ENCODE assay signal across 21 cellular contexts in genomic region chr1:230187290-230187689, GRCh38.
DNase-seq lines count a peak whose midpoint lies in the region; ATAC-seq and TF ChIP-seq lines count a peak whose summit lies in the region.
"Had no signal": no experiment of that assay in that cellular context is flagged by ENCODE, and none has a peak within 500 bp of the region (broad histone marks: within the 10 kb centered on the region; RNA-seq: fewer than 3 reads in every experiment).

No MANE protein-coding gene starts in this region.

- CTCF ChIA-PET in activated CD8-positive, alpha-beta memory T cell treated with anti-CD3 and anti-CD28 coated beads, Interleukin-2, amount 10 ng/mL, durations not matched to agents 7 days and 5 days (lab: Charles Lee): interaction anchor here (1.3 to 1.7 kb wide), 3 partner anchors 18 to 24 kb away, joined by 3 to 4 read pairs (median 4); no protein-coding TSS in a partner anchor
- CTCF ChIA-PET in CD8-positive, alpha-beta T cell (lab: Charles Lee): interaction anchor here (1.5 kb wide), 1 partner anchor 21 kb away, joined by 3 read pairs; no protein-coding TSS in a partner anchor

- no peaks in the 10 kb centered on the region for H3K9me3 Mint-ChIP-seq in activated CD8-positive, alpha-beta memory T cell treated with anti-CD3 and anti-CD28 coated beads, Interleukin-2, amount 10 ng/mL, durations not matched to agents 7 days and 5 days (ENCODE audit: low read depth)
- H3K9me3 Mint-ChIP-seq in CD8-positive, alpha-beta T cell: peaks cover 5% of the 10 kb centered on the region
- H3K9me3 Mint-ChIP-seq in central memory CD8-positive, alpha-beta T cell: no peaks in the 10 kb centered on the region
- peaks cover 0 to 2% of the 10 kb centered on the region in 2 donors for H3K9me3 Mint-ChIP-seq in stimulated activated naive B cell treated with anti-CD40 and anti-IgM and Interleukin-4, amounts not matched to agents 10 μg/mL and 1 μg/mL and 100 μg/mL, for 72 hours

- no peaks in the 10 kb centered on the region for H3K27me3 Mint-ChIP-seq in activated CD8-positive, alpha-beta memory T cell treated with anti-CD3 and anti-CD28 coated beads, Interleukin-2, amount 10 ng/mL, durations not matched to agents 7 days and 5 days
- no peaks in the 10 kb centered on the region for H3K27me3 Mint-ChIP-seq in CD8-positive, alpha-beta T cell (ENCODE audit: low read depth)
- no peaks in the 10 kb centered on the region for H3K27me3 Mint-ChIP-seq in central memory CD8-positive, alpha-beta T cell
- no peaks in the 10 kb centered on the region for H3K27me3 Mint-ChIP-seq in stimulated activated naive B cell treated with anti-CD40 and anti-IgM and Interleukin-4, amounts not matched to agents 10 μg/mL and 1 μg/mL and 100 μg/mL, for 72 hours

- peak overlapping the region; percentile 59 for H3K27ac Mint-ChIP-seq in activated CD8-positive, alpha-beta memory T cell treated with anti-CD3 and anti-CD28 coated beads, Interleukin-2, amount 10 ng/mL, durations not matched to agents 7 days and 5 days
- peak overlapping the region; percentile 15 for H3K27ac Mint-ChIP-seq in CD8-positive, alpha-beta T cell
- peak overlapping the region; percentile 8 for H3K27ac Mint-ChIP-seq in central memory CD8-positive, alpha-beta T cell (ENCODE audit: low read depth)
- H3K27ac Mint-ChIP-seq in stimulated activated naive B cell treated with anti-CD40 and anti-IgM and Interleukin-4, amounts not matched to agents 10 μg/mL and 1 μg/mL and 100 μg/mL, for 72 hours: peak overlapping the region; percentile 71
- H3K27ac Mint-ChIP-seq: GM23338 had no signal

- H3K36me3 Mint-ChIP-seq in activated CD8-positive, alpha-beta memory T cell treated with anti-CD3 and anti-CD28 coated beads, Interleukin-2, amount 10 ng/mL, durations not matched to agents 7 days and 5 days: peaks cover 17% of the 10 kb centered on the region
- H3K36me3 Mint-ChIP-seq in CD8-positive, alpha-beta T cell: peaks cover 22% of the 10 kb centered on the region
- peaks cover 9% of the 10 kb centered on the region for H3K36me3 Mint-ChIP-seq in central memory CD8-positive, alpha-beta T cell (ENCODE audit: insufficient read depth)
- H3K36me3 Mint-ChIP-seq in stimulated activated naive B cell treated with anti-CD40 and anti-IgM and Interleukin-4, amounts not matched to agents 10 μg/mL and 1 μg/mL and 100 μg/mL, for 72 hours: peaks cover 30 to 72% of the 10 kb centered on the region in 2 donors

- H3K4me1 ChIP-seq in CD8-positive, alpha-beta T cell (ENCODE audit: insufficient read depth, low read length): peaks cover 31% of the 10 kb centered on the region

- TF ChIP-seq CTCF in CD8-positive, alpha-beta T cell (IDR thresholded peaks at IDR 0.05): no peak

- intact Hi-C loops in CD8-positive, alpha-beta T cell (cut with DNase I, micrococcal nuclease): no loop called here

- no peak overlapping the region for H3K4me3 Mint-ChIP-seq in activated CD8-positive, alpha-beta memory T cell treated with anti-CD3 and anti-CD28 coated beads, Interleukin-2, amount 10 ng/mL, durations not matched to agents 7 days and 5 days
- no peak overlapping the region for H3K4me3 Mint-ChIP-seq in CD8-positive, alpha-beta T cell
- H3K4me3 Mint-ChIP-seq in central memory CD8-positive, alpha-beta T cell: peak overlapping the region; percentile 27
- H3K4me3 Mint-ChIP-seq in stimulated activated naive B cell treated with anti-CD40 and anti-IgM and Interleukin-4, amounts not matched to agents 10 μg/mL and 1 μg/mL and 100 μg/mL, for 72 hours: no peak overlapping the region
- H3K4me3 Mint-ChIP-seq: GM23338 had no signal

- POLR2A ChIA-PET in CD8-positive, alpha-beta T cell (lab: Charles Lee): no interaction called here

- no peak for ATAC-seq in activated CD8-positive, alpha-beta memory T cell treated with anti-CD3 and anti-CD28 coated beads, Interleukin-2, amount 10 ng/mL, durations not matched to agents 7 days and 5 days
- ATAC-seq in CD8-positive, alpha-beta T cell: no peak
- ATAC-seq in central memory CD8-positive, alpha-beta T cell (replicated peaks; ENCODE audit: extremely low read depth, poor library complexity, severe bottlenecking): no peak
- no peak for ATAC-seq in stimulated activated naive B cell treated with anti-CD40 and anti-IgM and Interleukin-4, amounts not matched to agents 10 μg/mL and 1 μg/mL and 100 μg/mL, for 72 hours (replicated peaks)
- no peak for ATAC-seq in GM18511 (IDR thresholded peaks at IDR 0.05; ENCODE audit: unreplicated experiment)
- ATAC-seq in GM19395 (IDR thresholded peaks at IDR 0.05; ENCODE audit: unreplicated experiment): no peak
- ATAC-seq: GM23338, left lung had no signal

- H3K9me3 ChIP-seq in CD8-positive, alpha-beta T cell (ENCODE audit: low read length): no peaks in the 10 kb centered on the region
- H3K9me3 ChIP-seq: left lung, Peyer's patch, SJSA1 had no signal

- H3K4me1 Mint-ChIP-seq in activated CD8-positive, alpha-beta memory T cell treated with anti-CD3 and anti-CD28 coated beads, Interleukin-2, amount 10 ng/mL, durations not matched to agents 7 days and 5 days: peaks cover 36% of the 10 kb centered on the region
- H3K4me1 Mint-ChIP-seq in CD8-positive, alpha-beta T cell (ENCODE audit: low read depth): peaks cover 54% of the 10 kb centered on the region
- peaks cover 54% of the 10 kb centered on the region for H3K4me1 Mint-ChIP-seq in central memory CD8-positive, alpha-beta T cell
- peaks cover 40 to 61% of the 10 kb centered on the region in 2 donors for H3K4me1 Mint-ChIP-seq in stimulated activated naive B cell treated with anti-CD40 and anti-IgM and Interleukin-4, amounts not matched to agents 10 μg/mL and 1 μg/mL and 100 μg/mL, for 72 hours

- H3K4me3 ChIP-seq in CD8-positive, alpha-beta T cell (ENCODE audit: low read depth, low read length): no peak overlapping the region
- H3K4me3 ChIP-seq: GM23338, left lung, Peyer's patch, SJSA1, skin epidermis had no signal

- H3K36me3 ChIP-seq in CD8-positive, alpha-beta T cell (ENCODE audit: insufficient read depth, low read length): no peaks in the 10 kb centered on the region
- H3K36me3 ChIP-seq: left lung, Peyer's patch had no signal

- no peak for DNase-seq in activated CD8-positive, alpha-beta memory T cell treated with anti-CD3 and anti-CD28 coated beads, Interleukin-2, amount 10 ng/mL, durations not matched to agents 7 days and 5 days
- no peak for DNase-seq in activated CD8-positive, alpha-beta memory T cell treated with anti-CD3 and anti-CD28 coated beads, Interleukin-2, amount 50 U/mL, for 4 hours
- DNase-seq in CD8-positive, alpha-beta T cell: no peak
- no peak for DNase-seq in central memory CD8-positive, alpha-beta T cell (ENCODE audit: low spot score in 2 of 2)
- no peak for DNase-seq in stimulated activated naive B cell treated with anti-CD40 and anti-IgM and Interleukin-4, amounts not matched to agents 10 μg/mL and 1 μg/mL and 100 μg/mL, for 72 hours
- no peak for DNase-seq in stimulated activated CD4-positive, alpha-beta T cell treated with anti-CD3 and anti-CD28 coated beads, Interleukin-2, amount 100 ng/mL, for 24 hours
- DNase-seq: activated CD4-positive, alpha-beta T cell treated with anti-CD3 and anti-CD28 coated beads for 1 hour; amygdala; effector memory CD4-positive, alpha-beta T cell; left lung; midbrain; NCI-H187 treated with DMSO at 0.1 percent for 48 hours; NCI-H2227 treated with DMSO at 0.1 percent for 48 hours; stimulated activated CD4-positive, alpha-beta T cell treated with anti-CD3 and anti-CD28 coated beads, Interleukin-4, amount 100 ng/mL, for 1 hour; T1000 had no signal

- no peaks in the 10 kb centered on the region for H3K27me3 ChIP-seq in CD8-positive, alpha-beta T cell (ENCODE audit: insufficient read depth, low read length)
- H3K27me3 ChIP-seq: left lung, Peyer's patch, SJSA1 had no signal

- H3K27ac ChIP-seq in CD8-positive, alpha-beta T cell (ENCODE audit: low read depth, low read length): no peak overlapping the region
- H3K27ac ChIP-seq: SJSA1, skin epidermis had no signal

Comparison
In these comparisons a context has a peak if more than half of its experiments do, and no peak if none do; other contexts are left out.
1. H3K27ac Mint-ChIP-seq: peak in every context shown above with its lines; median percentile 71 in stimulated activated naive B cell treated with anti-CD40 and anti-IgM and Interleukin-4, amounts not matched to agents 10 μg/mL and 1 μg/mL and 100 μg/mL, for 72 hours; 59 in activated CD8-positive, alpha-beta memory T cell treated with anti-CD3 and anti-CD28 coated beads, Interleukin-2, amount 10 ng/mL, durations not matched to agents 7 days and 5 days; 15 in CD8-positive, alpha-beta T cell; 8 in central memory CD8-positive, alpha-beta T cell.